In genomic region chr18:69399253-69399652, GRCh38 we compare ENCODE assay signal across 23 cellular contexts. TPM values are rescaled to one million over a fixed set of nuclear protein-coding genes. Genes with fewer than 3 reads are reported as not detected.
A peak's percentile ranks its signal among the peaks of the same experiment; 100 is the strongest.
DNase-seq lines count a peak whose midpoint lies in the region; ATAC-seq, FAIRE-seq and TF ChIP-seq lines count a peak whose summit lies in the region.
"Had no signal": no experiment of that assay in that cellular context is flagged by ENCODE, and none has a peak within 500 bp of the region (broad histone marks: within the 10 kb centered on the region; RNA-seq: fewer than 3 reads in every experiment).

No MANE protein-coding gene starts in this region.

- no peak for ATAC-seq in GM19455 (IDR thresholded peaks at IDR 0.05; ENCODE audit: unreplicated experiment)
- ATAC-seq: esophagus mucosa, GM12878, mucosa of descending colon had no signal

- TF ChIP-seq POLR2A in esophagus muscularis mucosa (IDR thresholded peaks at IDR 0.05; ENCODE audit: low read depth), result no peak

- H3F3A ChIP-seq in GM23248 (ENCODE audit: insufficient read depth), result 0 out of 2 replicates have a peak, but pooled peaks cover 4% of the 10 kb centered on the region

- no peak for TF ChIP-seq CTCF in 22Rv1 (IDR thresholded peaks at IDR 0.05)
- TF ChIP-seq CTCF in nephron progenitor cell (IDR thresholded peaks at IDR 0.05), result no peak
- TF ChIP-seq CTCF in esophagus muscularis mucosa (IDR thresholded peaks at IDR 0.05), result no peak

- H3K79me2 ChIP-seq in GM23248 (ENCODE audit: insufficient read depth), result no peaks in the 10 kb centered on the region

- H3K36me3 Mint-ChIP-seq in nephron progenitor cell (ENCODE audit: low read depth), result no peaks in the 10 kb centered on the region
- H3K36me3 Mint-ChIP-seq: immature natural killer cell had no signal

- H3K27ac ChIP-seq in 22Rv1 (peak overlapping the region; percentile 92), GM23248 (no peak overlapping the region), esophagus muscularis mucosa (replicated peaks in 1 of 4) (no peak overlapping the region)

- H3K9me3 ChIP-seq in GM23248 (ENCODE audit: low read depth) (no peaks in the 10 kb centered on the region), esophagus muscularis mucosa (no peaks in the 10 kb centered on the region)
- H3K9me3 ChIP-seq: mucosa of descending colon had no signal

- intact Hi-C loops in esophagus muscularis mucosa (cut with DNase I), result no loop called here

- H3K36me3 ChIP-seq in GM23248 (ENCODE audit: low read depth) (no peaks in the 10 kb centered on the region), esophagus muscularis mucosa (no peaks in the 10 kb centered on the region)

- H3K4me3 ChIP-seq in GM23248, result no peak overlapping the region
- H3K4me3 ChIP-seq in esophagus muscularis mucosa, result no peak overlapping the region
- H3K4me3 ChIP-seq: GM12878, mucosa of descending colon had no signal

- H3K4me1 ChIP-seq in GM23248 (ENCODE audit: insufficient read depth) (0 out of 2 replicates have a peak, but pooled peaks cover 3% of the 10 kb centered on the region), esophagus muscularis mucosa (peaks cover 0 to 28% (median 25%) of the 10 kb centered on the region in 4 donors)

- H3K27ac Mint-ChIP-seq in nephron progenitor cell, result no peak overlapping the region
- H3K27ac Mint-ChIP-seq: activated naive CD4-positive, alpha-beta T cell treated with anti-CD3 and anti-CD28 coated beads for 36 hours; activated T-cell treated with anti-CD3 and anti-CD28 coated beads, Interleukin-2, amount 50 U/mL, for 24 hours; CD4-positive, alpha-beta T cell; immature natural killer cell had no signal

- H3K4me2 ChIP-seq in GM23248 (ENCODE audit: unreplicated experiment), result no peak overlapping the region

- 58 to 65% methylated on average over 3 of the region's 3 CpGs for WGBS in GM23248 (ENCODE audit: low coverage in 1 of 2, low lambda C conversion rate in 2 of 2, missing lambda C conversion rate in 2 of 2), 2 experiments
- 73% methylated on average over 3 of the region's 3 CpGs for WGBS in esophagus muscularis mucosa

- 0 out of 2 replicates have a peak overlapping the region, but pooled peaks have one; percentile 86 for H2AFZ ChIP-seq in GM23248

- H3K4me1 Mint-ChIP-seq in nephron progenitor cell, result peaks cover 35% of the 10 kb centered on the region

- no peak for FAIRE-seq in urothelium cell line (lab: Jason Lieb, UNC)
- FAIRE-seq: GM12878 had no signal

- H3K27me3 ChIP-seq in GM23248 (replicated peaks; ENCODE audit: insufficient read depth) (no peaks in the 10 kb centered on the region; the same call in 1 of the 2 replicates), esophagus muscularis mucosa (peaks cover 0 to 48% (median 15%) of the 10 kb centered on the region in 4 donors)

- in situ Hi-C loops in GM23248 (cut with MboI), result no loop called here

- peaks cover 20% of the 10 kb centered on the region for H3K27me3 Mint-ChIP-seq in nephron progenitor cell (ENCODE audit: low read depth, poor library complexity)

- H3K4me3 Mint-ChIP-seq in nephron progenitor cell, result peak overlapping the region; percentile 88

- H3K9me2 ChIP-seq in GM23248 (ENCODE audit: insufficient read depth), result no peaks in the 10 kb centered on the region

- no peaks in the 10 kb centered on the region for H4K20me1 ChIP-seq in GM23248 (ENCODE audit: insufficient read depth)

- H3K9me3 Mint-ChIP-seq in nephron progenitor cell, result peaks cover 9% of the 10 kb centered on the region
- H3K9me3 Mint-ChIP-seq: activated naive CD4-positive, alpha-beta T cell treated with anti-CD3 and anti-CD28 coated beads for 36 hours; activated T-cell treated with anti-CD3 and anti-CD28 coated beads, Interleukin-2, amount 50 U/mL, for 24 hours; CD4-positive, alpha-beta T cell had no signal

- TF ChIP-seq EP300 in esophagus muscularis mucosa (IDR thresholded peaks at IDR 0.05), result no peak

- H3K9ac ChIP-seq in GM23248, result no peak overlapping the region

- no peak for DNase-seq in GM23248
- DNase-seq in astrocyte of the hippocampus (ENCODE audit: low read depth, low spot score), result peak; percentile 1
- no peak for DNase-seq in nephron progenitor cell
- DNase-seq in hepatic stellate cell (ENCODE audit: low spot score), result no peak
- no peak for DNase-seq in urothelium cell line (ENCODE audit: low spot score)
- no peak for DNase-seq in esophagus muscularis mucosa (ENCODE audit: extremely low spot score)
- DNase-seq: activated CD4-positive, CD25-positive, alpha-beta regulatory T cell treated with anti-CD3 and anti-CD28 coated beads, Interleukin-2, amount 50 U/mL, for 72 hours; activated naive CD4-positive, alpha-beta T cell treated with anti-CD3 and anti-CD28 coated beads for 36 hours; activated T-cell treated with anti-CD3 and anti-CD28 coated beads, Interleukin-2, amount 50 U/mL, for 24 hours; anterior cingulate cortex; CD4-positive, alpha-beta T cell; cerebellar nuclear complex; DMS153; effector CD4-positive, alpha-beta T cell; immature natural killer cell; KG1; mucosa of descending colon; NCI-H1930; nucleus accumbens had no signal

RNA-seq across cellular contexts. Expression of gene DOK6, which starts 1.4 kb away (rescaled TPM):
- 0.76 and 5.2 TPM in 2 replicates for total RNA-seq in GM23248 (2014; rRNA removed; shearing (Covaris generic))
- polyA plus RNA-seq in GM23248 (2016; fragmentation: Nextera tagmentation; extraction: Ambion mirVana), result 1.1 and 1.5 TPM in 2 replicates
- 1 to 10 TPM in 3 of 4 donors, under 1 TPM in 1; 0.83 to 4.1 (median 1.9) TPM for total RNA-seq in esophagus muscularis mucosa
- total RNA-seq: activated naive CD4-positive, alpha-beta T cell treated with anti-CD3 and anti-CD28 coated beads for 36 hours; CD4-positive, alpha-beta T cell; GM12878 had no signal
